21 cellular contexts compared by ENCODE assay signal in the genomic region with DNA sequence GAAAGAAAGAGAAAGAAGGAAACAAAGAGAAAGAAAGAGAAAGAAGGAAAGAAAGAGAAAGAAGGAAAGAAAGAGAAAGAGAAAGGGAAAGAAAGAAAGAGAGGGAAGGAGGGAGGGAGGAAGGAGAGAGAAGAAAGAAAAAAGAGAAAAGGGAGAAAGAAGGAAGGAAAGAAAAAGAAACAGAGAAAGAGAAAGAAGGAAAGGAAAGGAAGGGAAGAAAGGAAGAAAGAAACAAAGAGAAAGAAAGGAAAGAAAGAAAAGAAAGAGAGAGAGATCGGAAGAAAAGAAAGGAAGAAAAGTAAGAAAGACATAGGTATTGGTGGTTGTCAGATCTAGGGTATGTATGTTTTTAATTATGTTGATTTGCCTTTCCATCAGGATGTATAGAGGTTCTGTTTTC.
"Had no signal": no experiment of that assay in that cellular context is flagged by ENCODE, and none has a peak within 500 bp of the region (broad histone marks: within the 10 kb centered on the region; RNA-seq: fewer than 3 reads in every experiment).

No MANE protein-coding gene starts in this region.

- H3K27me3 ChIP-seq: SJSA1 had no signal

- H3K4me3 Mint-ChIP-seq: T-cell had no signal

- H3K9ac ChIP-seq: KMS-11 had no signal

- H3K9me3 ChIP-seq: SJSA1 had no signal

- H3K36me3 Mint-ChIP-seq: T-cell had no signal

- H3K27ac ChIP-seq: KMS-11, SJSA1, SK-N-MC had no signal

- H3K4me1 ChIP-seq: SJSA1 had no signal

- H3K4me1 Mint-ChIP-seq: T-cell had no signal

- H3K36me3 ChIP-seq: SJSA1 had no signal

- H3K27me3 Mint-ChIP-seq: T-cell had no signal

- H3K4me3 ChIP-seq: SJSA1, SK-N-MC had no signal

- ATAC-seq: T-cell had no signal

- H3K27ac Mint-ChIP-seq: T-cell had no signal

- H3K4me2 ChIP-seq: KMS-11 had no signal

- DNase-seq: IMR-90, Kasumi-1, MM.1S, NCI-H1092 treated with DMSO at 0.1 percent for 48 hours, NCI-H146, NCI-H1694 treated with DMSO at 0.1 percent for 48 hours, NCI-H1930, NCI-H2081, NCI-H2107, NCI-H2227 treated with DMSO at 0.1 percent for 48 hours, NCI-H524, NCI-H526 treated with DMSO at 0.1 percent for 48 hours, NCI-H748 treated with DMSO at 0.1 percent for 48 hours, Right ventricle myocardium superior, RPMI8226, SIG-M5, SW 1271, T-cell had no signal
